ENCODE assay signal across 1 cellular context in the genomic region with DNA sequence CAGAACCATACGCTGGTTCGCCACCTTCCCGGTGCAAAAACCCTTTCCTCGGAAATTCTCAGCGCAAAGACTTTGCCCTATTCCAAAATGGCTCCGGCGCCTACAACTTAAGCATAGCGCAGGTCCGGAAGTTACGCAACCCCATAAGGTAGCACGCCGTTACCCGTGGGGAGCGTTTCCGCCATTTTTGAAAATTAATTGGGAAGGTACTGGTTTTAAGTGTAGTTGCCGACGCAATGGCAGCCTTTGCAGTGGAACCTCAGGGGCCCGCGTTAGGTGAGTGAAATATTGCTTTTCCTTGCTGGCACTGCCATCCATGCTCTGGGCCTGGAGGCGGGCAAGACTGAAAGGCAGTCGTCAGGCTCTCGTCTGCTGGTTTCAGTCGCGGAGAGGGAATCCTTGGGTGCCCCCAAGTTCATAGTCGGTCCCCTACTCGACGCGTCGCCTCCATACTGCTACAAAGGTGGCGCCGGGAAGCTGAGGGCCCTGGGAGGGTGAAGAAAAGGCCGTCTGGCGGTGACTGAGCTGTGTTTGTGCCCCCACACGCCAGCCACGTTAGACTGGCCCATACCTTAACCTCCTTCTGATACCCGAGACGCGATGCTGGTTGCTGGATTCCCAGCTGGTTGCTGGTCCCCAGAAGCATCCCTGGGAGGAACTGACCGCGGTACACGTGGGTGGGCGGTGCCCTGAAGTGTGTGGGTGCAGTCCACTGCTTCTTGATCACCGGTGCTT.
TF ChIP-seq lines count a peak whose summit lies in the region.

A gene with protein sequence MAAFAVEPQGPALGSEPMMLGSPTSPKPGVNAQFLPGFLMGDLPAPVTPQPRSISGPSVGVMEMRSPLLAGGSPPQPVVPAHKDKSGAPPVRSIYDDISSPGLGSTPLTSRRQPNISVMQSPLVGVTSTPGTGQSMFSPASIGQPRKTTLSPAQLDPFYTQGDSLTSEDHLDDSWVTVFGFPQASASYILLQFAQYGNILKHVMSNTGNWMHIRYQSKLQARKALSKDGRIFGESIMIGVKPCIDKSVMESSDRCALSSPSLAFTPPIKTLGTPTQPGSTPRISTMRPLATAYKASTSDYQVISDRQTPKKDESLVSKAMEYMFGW (plus strand): TSS at position 222 of the 735 bp plus-strand sequence. CDS start 15 bp downstream, at position 237.

TF ChIP-seq in K562, 482 proteins besides CTCF, POLR2A, EP300 and RAD21 (continued from another document):
- TF ChIP-seq, protein P1, sequence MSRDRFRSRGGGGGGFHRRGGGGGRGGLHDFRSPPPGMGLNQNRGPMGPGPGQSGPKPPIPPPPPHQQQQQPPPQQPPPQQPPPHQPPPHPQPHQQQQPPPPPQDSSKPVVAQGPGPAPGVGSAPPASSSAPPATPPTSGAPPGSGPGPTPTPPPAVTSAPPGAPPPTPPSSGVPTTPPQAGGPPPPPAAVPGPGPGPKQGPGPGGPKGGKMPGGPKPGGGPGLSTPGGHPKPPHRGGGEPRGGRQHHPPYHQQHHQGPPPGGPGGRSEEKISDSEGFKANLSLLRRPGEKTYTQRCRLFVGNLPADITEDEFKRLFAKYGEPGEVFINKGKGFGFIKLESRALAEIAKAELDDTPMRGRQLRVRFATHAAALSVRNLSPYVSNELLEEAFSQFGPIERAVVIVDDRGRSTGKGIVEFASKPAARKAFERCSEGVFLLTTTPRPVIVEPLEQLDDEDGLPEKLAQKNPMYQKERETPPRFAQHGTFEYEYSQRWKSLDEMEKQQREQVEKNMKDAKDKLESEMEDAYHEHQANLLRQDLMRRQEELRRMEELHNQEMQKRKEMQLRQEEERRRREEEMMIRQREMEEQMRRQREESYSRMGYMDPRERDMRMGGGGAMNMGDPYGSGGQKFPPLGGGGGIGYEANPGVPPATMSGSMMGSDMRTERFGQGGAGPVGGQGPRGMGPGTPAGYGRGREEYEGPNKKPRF (IDR thresholded peaks at IDR 0.05; ENCODE audit: low read depth, low read length), result no peak
- no peak for TF ChIP-seq ZNF354B (CRISPR knock-in tag; IDR thresholded peaks at IDR 0.05)
- TF ChIP-seq ZNF347 (CRISPR knock-in tag; IDR thresholded peaks at IDR 0.05; ENCODE audit: low read depth), result no peak
- peak; percentile 52; the same call in 1 of the 2 replicates for TF ChIP-seq TOE1 (IDR thresholded peaks at IDR 0.05; ENCODE audit: borderline replicate concordance)
- TF ChIP-seq TOE1 (CRISPR knock-in tag; IDR thresholded peaks at IDR 0.05; ENCODE audit: borderline replicate concordance, low read depth), result peak; percentile 82; the same call in 1 of the 2 replicates
- TF ChIP-seq, protein P2, sequence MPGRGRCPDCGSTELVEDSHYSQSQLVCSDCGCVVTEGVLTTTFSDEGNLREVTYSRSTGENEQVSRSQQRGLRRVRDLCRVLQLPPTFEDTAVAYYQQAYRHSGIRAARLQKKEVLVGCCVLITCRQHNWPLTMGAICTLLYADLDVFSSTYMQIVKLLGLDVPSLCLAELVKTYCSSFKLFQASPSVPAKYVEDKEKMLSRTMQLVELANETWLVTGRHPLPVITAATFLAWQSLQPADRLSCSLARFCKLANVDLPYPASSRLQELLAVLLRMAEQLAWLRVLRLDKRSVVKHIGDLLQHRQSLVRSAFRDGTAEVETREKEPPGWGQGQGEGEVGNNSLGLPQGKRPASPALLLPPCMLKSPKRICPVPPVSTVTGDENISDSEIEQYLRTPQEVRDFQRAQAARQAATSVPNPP (IDR thresholded peaks at IDR 0.05; ENCODE audit: borderline replicate concordance, insufficient read depth, insufficient read length), result no peak
- no peak for TF ChIP-seq MCM5 (IDR thresholded peaks at IDR 0.05; ENCODE audit: low read depth)
- TF ChIP-seq, protein P3, sequence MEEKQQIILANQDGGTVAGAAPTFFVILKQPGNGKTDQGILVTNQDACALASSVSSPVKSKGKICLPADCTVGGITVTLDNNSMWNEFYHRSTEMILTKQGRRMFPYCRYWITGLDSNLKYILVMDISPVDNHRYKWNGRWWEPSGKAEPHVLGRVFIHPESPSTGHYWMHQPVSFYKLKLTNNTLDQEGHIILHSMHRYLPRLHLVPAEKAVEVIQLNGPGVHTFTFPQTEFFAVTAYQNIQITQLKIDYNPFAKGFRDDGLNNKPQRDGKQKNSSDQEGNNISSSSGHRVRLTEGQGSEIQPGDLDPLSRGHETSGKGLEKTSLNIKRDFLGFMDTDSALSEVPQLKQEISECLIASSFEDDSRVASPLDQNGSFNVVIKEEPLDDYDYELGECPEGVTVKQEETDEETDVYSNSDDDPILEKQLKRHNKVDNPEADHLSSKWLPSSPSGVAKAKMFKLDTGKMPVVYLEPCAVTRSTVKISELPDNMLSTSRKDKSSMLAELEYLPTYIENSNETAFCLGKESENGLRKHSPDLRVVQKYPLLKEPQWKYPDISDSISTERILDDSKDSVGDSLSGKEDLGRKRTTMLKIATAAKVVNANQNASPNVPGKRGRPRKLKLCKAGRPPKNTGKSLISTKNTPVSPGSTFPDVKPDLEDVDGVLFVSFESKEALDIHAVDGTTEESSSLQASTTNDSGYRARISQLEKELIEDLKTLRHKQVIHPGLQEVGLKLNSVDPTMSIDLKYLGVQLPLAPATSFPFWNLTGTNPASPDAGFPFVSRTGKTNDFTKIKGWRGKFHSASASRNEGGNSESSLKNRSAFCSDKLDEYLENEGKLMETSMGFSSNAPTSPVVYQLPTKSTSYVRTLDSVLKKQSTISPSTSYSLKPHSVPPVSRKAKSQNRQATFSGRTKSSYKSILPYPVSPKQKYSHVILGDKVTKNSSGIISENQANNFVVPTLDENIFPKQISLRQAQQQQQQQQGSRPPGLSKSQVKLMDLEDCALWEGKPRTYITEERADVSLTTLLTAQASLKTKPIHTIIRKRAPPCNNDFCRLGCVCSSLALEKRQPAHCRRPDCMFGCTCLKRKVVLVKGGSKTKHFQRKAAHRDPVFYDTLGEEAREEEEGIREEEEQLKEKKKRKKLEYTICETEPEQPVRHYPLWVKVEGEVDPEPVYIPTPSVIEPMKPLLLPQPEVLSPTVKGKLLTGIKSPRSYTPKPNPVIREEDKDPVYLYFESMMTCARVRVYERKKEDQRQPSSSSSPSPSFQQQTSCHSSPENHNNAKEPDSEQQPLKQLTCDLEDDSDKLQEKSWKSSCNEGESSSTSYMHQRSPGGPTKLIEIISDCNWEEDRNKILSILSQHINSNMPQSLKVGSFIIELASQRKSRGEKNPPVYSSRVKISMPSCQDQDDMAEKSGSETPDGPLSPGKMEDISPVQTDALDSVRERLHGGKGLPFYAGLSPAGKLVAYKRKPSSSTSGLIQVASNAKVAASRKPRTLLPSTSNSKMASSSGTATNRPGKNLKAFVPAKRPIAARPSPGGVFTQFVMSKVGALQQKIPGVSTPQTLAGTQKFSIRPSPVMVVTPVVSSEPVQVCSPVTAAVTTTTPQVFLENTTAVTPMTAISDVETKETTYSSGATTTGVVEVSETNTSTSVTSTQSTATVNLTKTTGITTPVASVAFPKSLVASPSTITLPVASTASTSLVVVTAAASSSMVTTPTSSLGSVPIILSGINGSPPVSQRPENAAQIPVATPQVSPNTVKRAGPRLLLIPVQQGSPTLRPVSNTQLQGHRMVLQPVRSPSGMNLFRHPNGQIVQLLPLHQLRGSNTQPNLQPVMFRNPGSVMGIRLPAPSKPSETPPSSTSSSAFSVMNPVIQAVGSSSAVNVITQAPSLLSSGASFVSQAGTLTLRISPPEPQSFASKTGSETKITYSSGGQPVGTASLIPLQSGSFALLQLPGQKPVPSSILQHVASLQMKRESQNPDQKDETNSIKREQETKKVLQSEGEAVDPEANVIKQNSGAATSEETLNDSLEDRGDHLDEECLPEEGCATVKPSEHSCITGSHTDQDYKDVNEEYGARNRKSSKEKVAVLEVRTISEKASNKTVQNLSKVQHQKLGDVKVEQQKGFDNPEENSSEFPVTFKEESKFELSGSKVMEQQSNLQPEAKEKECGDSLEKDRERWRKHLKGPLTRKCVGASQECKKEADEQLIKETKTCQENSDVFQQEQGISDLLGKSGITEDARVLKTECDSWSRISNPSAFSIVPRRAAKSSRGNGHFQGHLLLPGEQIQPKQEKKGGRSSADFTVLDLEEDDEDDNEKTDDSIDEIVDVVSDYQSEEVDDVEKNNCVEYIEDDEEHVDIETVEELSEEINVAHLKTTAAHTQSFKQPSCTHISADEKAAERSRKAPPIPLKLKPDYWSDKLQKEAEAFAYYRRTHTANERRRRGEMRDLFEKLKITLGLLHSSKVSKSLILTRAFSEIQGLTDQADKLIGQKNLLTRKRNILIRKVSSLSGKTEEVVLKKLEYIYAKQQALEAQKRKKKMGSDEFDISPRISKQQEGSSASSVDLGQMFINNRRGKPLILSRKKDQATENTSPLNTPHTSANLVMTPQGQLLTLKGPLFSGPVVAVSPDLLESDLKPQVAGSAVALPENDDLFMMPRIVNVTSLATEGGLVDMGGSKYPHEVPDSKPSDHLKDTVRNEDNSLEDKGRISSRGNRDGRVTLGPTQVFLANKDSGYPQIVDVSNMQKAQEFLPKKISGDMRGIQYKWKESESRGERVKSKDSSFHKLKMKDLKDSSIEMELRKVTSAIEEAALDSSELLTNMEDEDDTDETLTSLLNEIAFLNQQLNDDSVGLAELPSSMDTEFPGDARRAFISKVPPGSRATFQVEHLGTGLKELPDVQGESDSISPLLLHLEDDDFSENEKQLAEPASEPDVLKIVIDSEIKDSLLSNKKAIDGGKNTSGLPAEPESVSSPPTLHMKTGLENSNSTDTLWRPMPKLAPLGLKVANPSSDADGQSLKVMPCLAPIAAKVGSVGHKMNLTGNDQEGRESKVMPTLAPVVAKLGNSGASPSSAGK (IDR thresholded peaks at IDR 0.05), result peak; percentile 75
- no peak for TF ChIP-seq SMAD2 (IDR thresholded peaks at IDR 0.05; ENCODE audit: low read depth, low read length)
- TF ChIP-seq KLF10 (CRISPR knock-in tag; IDR thresholded peaks at IDR 0.05), result no peak
- TF ChIP-seq HNRNPL (IDR thresholded peaks at IDR 0.05; ENCODE audit: low read depth, low read length), result no peak
- no peak for TF ChIP-seq ZNF76 (CRISPR knock-in tag; IDR thresholded peaks at IDR 0.05; ENCODE audit: borderline replicate concordance)
- no peak; the same call in none of the 2 replicates for TF ChIP-seq CHD2 (IDR thresholded peaks at IDR 0.05; ENCODE audit: low read depth, low read length)
- no peak for TF ChIP-seq ELF2 (CRISPR knock-in tag; IDR thresholded peaks at IDR 0.05)
- no peak for TF ChIP-seq ZNF778 (CRISPR knock-in tag; IDR thresholded peaks at IDR 0.05)
- TF ChIP-seq, protein P4, sequence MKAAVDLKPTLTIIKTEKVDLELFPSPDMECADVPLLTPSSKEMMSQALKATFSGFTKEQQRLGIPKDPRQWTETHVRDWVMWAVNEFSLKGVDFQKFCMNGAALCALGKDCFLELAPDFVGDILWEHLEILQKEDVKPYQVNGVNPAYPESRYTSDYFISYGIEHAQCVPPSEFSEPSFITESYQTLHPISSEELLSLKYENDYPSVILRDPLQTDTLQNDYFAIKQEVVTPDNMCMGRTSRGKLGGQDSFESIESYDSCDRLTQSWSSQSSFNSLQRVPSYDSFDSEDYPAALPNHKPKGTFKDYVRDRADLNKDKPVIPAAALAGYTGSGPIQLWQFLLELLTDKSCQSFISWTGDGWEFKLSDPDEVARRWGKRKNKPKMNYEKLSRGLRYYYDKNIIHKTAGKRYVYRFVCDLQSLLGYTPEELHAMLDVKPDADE (conservative IDR thresholded peaks at IDR 0.05; ENCODE audit: control insufficient read depth, low read depth, low read length), result peak; percentile 86
- peak; percentile 63; the same call in 1 of the 2 replicates for TF ChIP-seq TGIF2 (CRISPR knock-in tag; IDR thresholded peaks at IDR 0.05)
- TF ChIP-seq HSF4 (CRISPR knock-in tag; IDR thresholded peaks at IDR 0.05; ENCODE audit: borderline replicate concordance), result no peak
- TF ChIP-seq RBBP5 (IDR thresholded peaks at IDR 0.05; ENCODE audit: borderline replicate concordance, insufficient read depth, low read length, poor library complexity, severe bottlenecking), result peak; percentile 89
- no peak for TF ChIP-seq RBM14 (IDR thresholded peaks at IDR 0.05; ENCODE audit: borderline replicate concordance, insufficient read depth, low read depth, low read length)
